ENCODE assay signal across 30 cellular contexts in genomic region chr19:52291781-52292180, GRCh38. TPM values are rescaled to one million over a fixed set of nuclear protein-coding genes. Genes with fewer than 3 reads are reported as not detected.
"Had no signal": no experiment of that assay in that cellular context is flagged by ENCODE, and none has a peak within 500 bp of the region (broad histone marks: within the 10 kb centered on the region; RNA-seq: fewer than 3 reads in every experiment).

No MANE protein-coding gene starts in this region.

- DNase-seq: activated CD4-positive, alpha-beta memory T cell treated with anti-CD3 and anti-CD28 coated beads for 36 hours; activated CD4-positive, alpha-beta T cell treated with anti-CD3 and anti-CD28 coated beads for 36 hours; activated CD4-positive, alpha-beta T cell treated with anti-CD3 and anti-CD28 coated beads, Interleukin-2, amount 10 ng/mL, durations not matched to agents 24 days and 14 days; activated CD4-positive, CD25-positive, alpha-beta regulatory T cell; activated CD4-positive, CD25-positive, alpha-beta regulatory T cell treated with anti-CD3 and anti-CD28 coated beads, Interleukin-2, amount 50 U/mL, for 72 hours; activated CD8-positive, alpha-beta memory T cell treated with anti-CD3 and anti-CD28 coated beads, Interleukin-2, amount 10 ng/mL, durations not matched to agents 7 days and 5 days; activated CD8-positive, alpha-beta memory T cell treated with anti-CD3 and anti-CD28 coated beads, Interleukin-2, amount 50 U/mL, for 4 hours; activated CD8-positive, alpha-beta T cell treated with anti-CD3 and anti-CD28 coated beads, Interleukin-2, amount 10 ng/mL, durations not matched to agents 7 days and 5 days; activated gamma-delta T cell; activated naive CD4-positive, alpha-beta T cell; activated naive CD4-positive, alpha-beta T cell treated with anti-CD3 and anti-CD28 coated beads, Interleukin-2, amount 10 ng/mL, durations not matched to agents 7 days and 5 days; activated naive CD8-positive, alpha-beta T cell treated with anti-CD3 and anti-CD28 coated beads, Interleukin-2, amount 10 ng/mL, durations not matched to agents 7 days and 5 days; activated T-cell treated with anti-CD3 and anti-CD28 coated beads, Interleukin-2, amount 50 U/mL, for 1 hour; activated T-cell treated with anti-CD3 and anti-CD28 coated beads, Interleukin-2, amount 50 U/mL, for 72 hours; dorsolateral prefrontal cortex; effector memory CD4-positive, alpha-beta T cell; endodermal cell; foreskin fibroblast; head of caudate nucleus; T-helper 17 cell; T1000 had no signal

- ATAC-seq: activated CD4-positive, alpha-beta T cell treated with anti-CD3 and anti-CD28 coated beads for 36 hours; activated CD8-positive, alpha-beta memory T cell treated with anti-CD3 and anti-CD28 coated beads, Interleukin-2, amount 10 ng/mL, durations not matched to agents 7 days and 5 days; activated CD8-positive, alpha-beta T cell treated with anti-CD3 and anti-CD28 coated beads, Interleukin-2, amount 10 ng/mL, durations not matched to agents 7 days and 5 days; activated naive CD4-positive, alpha-beta T cell treated with anti-CD3 and anti-CD28 coated beads, Interleukin-2, amount 50 U/mL, for 72 hours; activated T-cell treated with anti-CD3 and anti-CD28 coated beads, Interleukin-2, amount 50 U/mL, for 72 hours; esophagus mucosa; T-helper 17 cell had no signal

- H3K27me3 ChIP-seq: ascending aorta, breast epithelium, dorsolateral prefrontal cortex had no signal

- H3K4me1 ChIP-seq: ascending aorta, breast epithelium had no signal

- H3K27me3 Mint-ChIP-seq: activated CD4-positive, alpha-beta memory T cell treated with anti-CD3 and anti-CD28 coated beads for 36 hours; activated CD4-positive, alpha-beta T cell treated with anti-CD3 and anti-CD28 coated beads for 36 hours; activated CD4-positive, alpha-beta T cell treated with anti-CD3 and anti-CD28 coated beads, Interleukin-2, amount 10 ng/mL, durations not matched to agents 24 days and 14 days; activated CD8-positive, alpha-beta memory T cell treated with anti-CD3 and anti-CD28 coated beads, Interleukin-2, amount 10 ng/mL, durations not matched to agents 7 days and 5 days; activated naive CD4-positive, alpha-beta T cell treated with anti-CD3 and anti-CD28 coated beads, Interleukin-2, amount 10 ng/mL, durations not matched to agents 7 days and 5 days; activated naive CD8-positive, alpha-beta T cell treated with anti-CD3 and anti-CD28 coated beads, Interleukin-2, amount 10 ng/mL, durations not matched to agents 7 days and 5 days; central memory CD8-positive, alpha-beta T cell; dendritic cell treated with granulocyte-macrophage colony-stimulating factor and Interleukin-4, amounts not matched to agents 40 ng/mL and 50 ng/mL, for 4 days; T-helper 17 cell had no signal

- H3K4me3 Mint-ChIP-seq: activated CD4-positive, alpha-beta memory T cell treated with anti-CD3 and anti-CD28 coated beads for 36 hours; activated CD4-positive, alpha-beta T cell treated with anti-CD3 and anti-CD28 coated beads for 36 hours; activated CD4-positive, alpha-beta T cell treated with anti-CD3 and anti-CD28 coated beads, Interleukin-2, amount 10 ng/mL, durations not matched to agents 24 days and 14 days; activated CD8-positive, alpha-beta memory T cell treated with anti-CD3 and anti-CD28 coated beads, Interleukin-2, amount 10 ng/mL, durations not matched to agents 7 days and 5 days; activated CD8-positive, alpha-beta T cell treated with anti-CD3 and anti-CD28 coated beads, Interleukin-2, amount 10 ng/mL, durations not matched to agents 7 days and 5 days; activated naive CD4-positive, alpha-beta T cell treated with anti-CD3 and anti-CD28 coated beads, Interleukin-2, amount 10 ng/mL, durations not matched to agents 7 days and 5 days; activated naive CD8-positive, alpha-beta T cell treated with anti-CD3 and anti-CD28 coated beads, Interleukin-2, amount 10 ng/mL, durations not matched to agents 7 days and 5 days; activated T-cell treated with anti-CD3 and anti-CD28 coated beads, Interleukin-2, amount 50 U/mL, for 72 hours; central memory CD8-positive, alpha-beta T cell; dendritic cell treated with granulocyte-macrophage colony-stimulating factor and Interleukin-4, amounts not matched to agents 40 ng/mL and 50 ng/mL, for 4 days; endodermal cell; T-helper 17 cell; T-helper 2 cell treated with Interferon-gamma antibody and Interleukin-4, amounts not matched to agents 5 μg/mL and 100 μg/mL, for 36 hours had no signal

- H3K27ac Mint-ChIP-seq: activated CD4-positive, alpha-beta memory T cell treated with anti-CD3 and anti-CD28 coated beads for 36 hours; activated CD4-positive, alpha-beta T cell treated with anti-CD3 and anti-CD28 coated beads for 36 hours; activated CD4-positive, alpha-beta T cell treated with anti-CD3 and anti-CD28 coated beads, Interleukin-2, amount 10 ng/mL, durations not matched to agents 24 days and 14 days; activated CD8-positive, alpha-beta memory T cell treated with anti-CD3 and anti-CD28 coated beads, Interleukin-2, amount 10 ng/mL, durations not matched to agents 7 days and 5 days; activated CD8-positive, alpha-beta T cell treated with anti-CD3 and anti-CD28 coated beads, Interleukin-2, amount 10 ng/mL, durations not matched to agents 7 days and 5 days; activated naive CD4-positive, alpha-beta T cell treated with anti-CD3 and anti-CD28 coated beads, Interleukin-2, amount 10 ng/mL, durations not matched to agents 7 days and 5 days; activated naive CD4-positive, alpha-beta T cell treated with anti-CD3 and anti-CD28 coated beads, Interleukin-2, amount 50 U/mL, for 72 hours; activated naive CD8-positive, alpha-beta T cell treated with anti-CD3 and anti-CD28 coated beads, Interleukin-2, amount 10 ng/mL, durations not matched to agents 7 days and 5 days; activated T-cell treated with anti-CD3 and anti-CD28 coated beads, Interleukin-2, amount 50 U/mL, for 72 hours; dendritic cell treated with granulocyte-macrophage colony-stimulating factor and Interleukin-4, amounts not matched to agents 40 ng/mL and 50 ng/mL, for 4 days; endodermal cell; T-helper 17 cell; T-helper 2 cell treated with Interferon-gamma antibody and Interleukin-4, amounts not matched to agents 5 μg/mL and 100 μg/mL, for 36 hours had no signal

- H3K27ac ChIP-seq: ascending aorta, breast epithelium, coronary artery, dorsolateral prefrontal cortex had no signal

- FAIRE-seq: frontal cortex had no signal

- H3K4me1 Mint-ChIP-seq: central memory CD8-positive, alpha-beta T cell; endodermal cell; T-helper 17 cell had no signal

- H3K4me3 ChIP-seq: ascending aorta, breast epithelium, coronary artery, dorsolateral prefrontal cortex had no signal

RNA-seq across cellular contexts. Expression of gene ZNF610, which starts 44.3 kb away (rescaled TPM):
- total RNA-seq: ascending aorta had no signal
